Comparison of ENCODE assay signal across 1 cellular context in the genomic region with DNA sequence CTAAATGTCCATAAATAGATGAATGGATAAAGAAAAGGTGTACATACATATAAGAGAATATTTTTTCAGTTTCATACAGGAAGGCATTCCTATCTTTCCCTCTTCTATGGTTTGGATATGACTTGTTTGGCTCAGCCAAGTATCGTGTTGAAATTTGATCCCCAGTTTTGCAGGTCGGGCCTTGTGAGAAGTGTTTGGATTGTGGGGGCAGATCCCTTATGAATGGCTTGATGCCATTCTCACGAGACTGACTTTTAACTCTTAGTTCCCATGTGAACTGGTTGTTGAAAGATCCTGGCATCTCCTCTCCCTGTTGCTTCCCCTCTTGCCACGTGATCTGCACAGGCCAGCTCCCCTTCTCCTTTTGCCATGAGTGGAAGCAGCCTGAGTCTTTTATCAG.
TF ChIP-seq lines count a peak whose summit lies in the region.

No MANE protein-coding gene starts in this region.

TF ChIP-seq in H1, 55 proteins besides CTCF, POLR2A, EP300 and RAD21:
- TF ChIP-seq SIN3A (conservative IDR thresholded peaks at IDR 0.05 in 1 of 2, IDR thresholded peaks at IDR 0.05 in 1 of 2; ENCODE audit: low read depth in 1 of 2, low read length in 2 of 2) (no peak), KDM4A (IDR thresholded peaks at IDR 0.05; ENCODE audit: low read depth, low read length, severe bottlenecking) (no peak), HDAC2 (IDR thresholded peaks at IDR 0.05; ENCODE audit: borderline replicate concordance in 1 of 2, low read depth in 2 of 2, low read length in 2 of 2) (no peak), TBP (IDR thresholded peaks at IDR 0.05; ENCODE audit: low read depth, low read length) (no peak), GTF2F1 (IDR thresholded peaks at IDR 0.05; ENCODE audit: borderline replicate concordance, low read depth, low read length) (no peak), NANOG (IDR thresholded peaks at IDR 0.05; ENCODE audit: insufficient read depth, low read depth, low read length, poor library complexity, severe bottlenecking) (no peak), NRF1 (IDR thresholded peaks at IDR 0.05; ENCODE audit: low read depth, low read length) (no peak), SIX5 (IDR thresholded peaks at IDR 0.05; ENCODE audit: low read depth, low read length) (no peak), GABPA (IDR thresholded peaks at IDR 0.05; ENCODE audit: borderline replicate concordance, insufficient read depth, low read length) (no peak), EGR1 (IDR thresholded peaks at IDR 0.05; ENCODE audit: borderline replicate concordance, low read depth, low read length) (no peak)
TF ChIP-seq in H1: peak in this region for 0.
